Comparison of ENCODE assay signal across 1 cellular context in the genomic region with DNA sequence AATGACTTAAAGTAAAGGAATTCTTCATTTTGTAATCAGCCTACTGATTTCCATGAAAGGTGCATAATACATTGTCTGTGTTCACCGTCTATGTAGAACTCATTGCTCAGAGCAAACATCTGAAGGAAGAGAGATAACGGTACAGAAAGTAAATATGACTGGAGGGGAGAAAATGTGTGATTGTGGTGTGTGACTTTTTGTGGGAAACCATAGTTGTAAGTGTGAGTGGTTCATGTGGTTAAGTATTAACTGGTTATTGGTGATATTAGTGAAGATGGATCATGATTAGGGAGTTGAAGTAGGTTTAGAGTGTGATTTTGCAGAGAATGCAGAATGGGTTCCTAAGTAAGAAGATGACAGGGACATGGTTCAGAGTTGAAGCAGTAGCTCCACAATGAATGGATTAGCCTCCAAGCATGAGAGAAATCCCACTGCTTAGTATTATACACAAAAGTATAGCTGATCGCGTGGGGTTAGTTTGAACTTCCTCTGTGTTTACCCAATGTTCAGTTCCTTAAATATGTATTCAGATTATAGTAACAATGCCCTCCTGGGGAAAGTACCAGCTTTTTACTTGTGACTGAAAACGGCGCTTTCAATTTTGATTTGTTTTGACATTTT.
TF ChIP-seq lines count a peak whose summit lies in the region.

No MANE protein-coding gene starts in this region.

TF ChIP-seq in GM12878, 131 proteins besides CTCF, POLR2A, EP300 and RAD21 (continued from another document):
- TF ChIP-seq, protein P1, sequence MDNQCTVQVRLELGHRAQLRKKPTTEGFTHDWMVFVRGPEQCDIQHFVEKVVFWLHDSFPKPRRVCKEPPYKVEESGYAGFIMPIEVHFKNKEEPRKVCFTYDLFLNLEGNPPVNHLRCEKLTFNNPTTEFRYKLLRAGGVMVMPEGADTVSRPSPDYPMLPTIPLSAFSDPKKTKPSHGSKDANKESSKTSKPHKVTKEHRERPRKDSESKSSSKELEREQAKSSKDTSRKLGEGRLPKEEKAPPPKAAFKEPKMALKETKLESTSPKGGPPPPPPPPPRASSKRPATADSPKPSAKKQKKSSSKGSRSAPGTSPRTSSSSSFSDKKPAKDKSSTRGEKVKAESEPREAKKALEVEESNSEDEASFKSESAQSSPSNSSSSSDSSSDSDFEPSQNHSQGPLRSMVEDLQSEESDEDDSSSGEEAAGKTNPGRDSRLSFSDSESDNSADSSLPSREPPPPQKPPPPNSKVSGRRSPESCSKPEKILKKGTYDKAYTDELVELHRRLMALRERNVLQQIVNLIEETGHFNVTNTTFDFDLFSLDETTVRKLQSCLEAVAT (IDR thresholded peaks at IDR 0.05): peak; percentile 91
- TF ChIP-seq RBBP5 (conservative IDR thresholded peaks at IDR 0.05): no peak
- TF ChIP-seq ZNF24 (IDR thresholded peaks at IDR 0.05): no peak
- TF ChIP-seq KAT2A (conservative IDR thresholded peaks at IDR 0.05; ENCODE audit: control insufficient read depth, low read depth, low read length): no peak
- TF ChIP-seq SMAD1 (IDR thresholded peaks at IDR 0.05; ENCODE audit: low read depth, partially characterized antibody): no peak
- peak; percentile 70 for TF ChIP-seq MEF2A (IDR thresholded peaks at IDR 0.05; ENCODE audit: insufficient read depth, low read depth, low read length)
- TF ChIP-seq TCF12 (IDR thresholded peaks at IDR 0.05; ENCODE audit: low read depth, low read length): no peak
- TF ChIP-seq, protein P2, sequence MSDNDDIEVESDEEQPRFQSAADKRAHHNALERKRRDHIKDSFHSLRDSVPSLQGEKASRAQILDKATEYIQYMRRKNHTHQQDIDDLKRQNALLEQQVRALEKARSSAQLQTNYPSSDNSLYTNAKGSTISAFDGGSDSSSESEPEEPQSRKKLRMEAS (IDR thresholded peaks at IDR 0.05; ENCODE audit: low read depth, low read length): no peak
- no peak for TF ChIP-seq STAT1 (conservative IDR thresholded peaks at IDR 0.05)
- no peak for TF ChIP-seq MTA3 (IDR thresholded peaks at IDR 0.05; ENCODE audit: borderline replicate concordance, low read length)
- no peak for TF ChIP-seq SREBF2 (IDR thresholded peaks at IDR 0.05; ENCODE audit: low read length)
- TF ChIP-seq, protein P3, sequence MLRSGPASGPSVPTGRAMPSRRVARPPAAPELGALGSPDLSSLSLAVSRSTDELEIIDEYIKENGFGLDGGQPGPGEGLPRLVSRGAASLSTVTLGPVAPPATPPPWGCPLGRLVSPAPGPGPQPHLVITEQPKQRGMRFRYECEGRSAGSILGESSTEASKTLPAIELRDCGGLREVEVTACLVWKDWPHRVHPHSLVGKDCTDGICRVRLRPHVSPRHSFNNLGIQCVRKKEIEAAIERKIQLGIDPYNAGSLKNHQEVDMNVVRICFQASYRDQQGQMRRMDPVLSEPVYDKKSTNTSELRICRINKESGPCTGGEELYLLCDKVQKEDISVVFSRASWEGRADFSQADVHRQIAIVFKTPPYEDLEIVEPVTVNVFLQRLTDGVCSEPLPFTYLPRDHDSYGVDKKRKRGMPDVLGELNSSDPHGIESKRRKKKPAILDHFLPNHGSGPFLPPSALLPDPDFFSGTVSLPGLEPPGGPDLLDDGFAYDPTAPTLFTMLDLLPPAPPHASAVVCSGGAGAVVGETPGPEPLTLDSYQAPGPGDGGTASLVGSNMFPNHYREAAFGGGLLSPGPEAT (IDR thresholded peaks at IDR 0.05; ENCODE audit: low read depth): peak; percentile 72
- TF ChIP-seq ZZZ3 (IDR thresholded peaks at IDR 0.05; ENCODE audit: control insufficient read depth, insufficient read length, low read depth): no peak
- TF ChIP-seq, protein P4, sequence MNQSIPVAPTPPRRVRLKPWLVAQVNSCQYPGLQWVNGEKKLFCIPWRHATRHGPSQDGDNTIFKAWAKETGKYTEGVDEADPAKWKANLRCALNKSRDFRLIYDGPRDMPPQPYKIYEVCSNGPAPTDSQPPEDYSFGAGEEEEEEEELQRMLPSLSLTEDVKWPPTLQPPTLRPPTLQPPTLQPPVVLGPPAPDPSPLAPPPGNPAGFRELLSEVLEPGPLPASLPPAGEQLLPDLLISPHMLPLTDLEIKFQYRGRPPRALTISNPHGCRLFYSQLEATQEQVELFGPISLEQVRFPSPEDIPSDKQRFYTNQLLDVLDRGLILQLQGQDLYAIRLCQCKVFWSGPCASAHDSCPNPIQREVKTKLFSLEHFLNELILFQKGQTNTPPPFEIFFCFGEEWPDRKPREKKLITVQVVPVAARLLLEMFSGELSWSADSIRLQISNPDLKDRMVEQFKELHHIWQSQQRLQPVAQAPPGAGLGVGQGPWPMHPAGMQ (IDR thresholded peaks at IDR 0.05; ENCODE audit: borderline replicate concordance): peak; percentile 10; the same call in 1 of the 2 replicates
- no peak for TF ChIP-seq KDM1A (IDR thresholded peaks at IDR 0.05; ENCODE audit: borderline replicate concordance)
- no peak for TF ChIP-seq TCF3 (IDR thresholded peaks at IDR 0.05; ENCODE audit: borderline replicate concordance, insufficient read depth, low read depth, low read length)
- no peak for TF ChIP-seq ZSCAN29 (IDR thresholded peaks at IDR 0.05)
- TF ChIP-seq BMI1 (IDR thresholded peaks at IDR 0.05; ENCODE audit: borderline replicate concordance): 0 out of 2 replicates have a peak, but pooled peaks have one; percentile 33
- no peak for TF ChIP-seq CREM (IDR thresholded peaks at IDR 0.05; ENCODE audit: low read depth)
- peak; percentile 85; the same call in 1 of the 2 replicates for TF ChIP-seq NBN (IDR thresholded peaks at IDR 0.05)
- TF ChIP-seq IRF4 (IDR thresholded peaks at IDR 0.05; ENCODE audit: low read depth, low read length): no peak
- TF ChIP-seq, protein P5, sequence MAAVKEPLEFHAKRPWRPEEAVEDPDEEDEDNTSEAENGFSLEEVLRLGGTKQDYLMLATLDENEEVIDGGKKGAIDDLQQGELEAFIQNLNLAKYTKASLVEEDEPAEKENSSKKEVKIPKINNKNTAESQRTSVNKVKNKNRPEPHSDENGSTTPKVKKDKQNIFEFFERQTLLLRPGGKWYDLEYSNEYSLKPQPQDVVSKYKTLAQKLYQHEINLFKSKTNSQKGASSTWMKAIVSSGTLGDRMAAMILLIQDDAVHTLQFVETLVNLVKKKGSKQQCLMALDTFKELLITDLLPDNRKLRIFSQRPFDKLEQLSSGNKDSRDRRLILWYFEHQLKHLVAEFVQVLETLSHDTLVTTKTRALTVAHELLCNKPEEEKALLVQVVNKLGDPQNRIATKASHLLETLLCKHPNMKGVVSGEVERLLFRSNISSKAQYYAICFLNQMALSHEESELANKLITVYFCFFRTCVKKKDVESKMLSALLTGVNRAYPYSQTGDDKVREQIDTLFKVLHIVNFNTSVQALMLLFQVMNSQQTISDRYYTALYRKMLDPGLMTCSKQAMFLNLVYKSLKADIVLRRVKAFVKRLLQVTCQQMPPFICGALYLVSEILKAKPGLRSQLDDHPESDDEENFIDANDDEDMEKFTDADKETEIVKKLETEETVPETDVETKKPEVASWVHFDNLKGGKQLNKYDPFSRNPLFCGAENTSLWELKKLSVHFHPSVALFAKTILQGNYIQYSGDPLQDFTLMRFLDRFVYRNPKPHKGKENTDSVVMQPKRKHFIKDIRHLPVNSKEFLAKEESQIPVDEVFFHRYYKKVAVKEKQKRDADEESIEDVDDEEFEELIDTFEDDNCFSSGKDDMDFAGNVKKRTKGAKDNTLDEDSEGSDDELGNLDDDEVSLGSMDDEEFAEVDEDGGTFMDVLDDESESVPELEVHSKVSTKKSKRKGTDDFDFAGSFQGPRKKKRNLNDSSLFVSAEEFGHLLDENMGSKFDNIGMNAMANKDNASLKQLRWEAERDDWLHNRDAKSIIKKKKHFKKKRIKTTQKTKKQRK (IDR thresholded peaks at IDR 0.05; ENCODE audit: low read depth, low read length): no peak
- peak; percentile 35; the same call in 1 of the 2 replicates for TF ChIP-seq MXI1 (IDR thresholded peaks at IDR 0.05; ENCODE audit: low read depth, low read length)
- TF ChIP-seq ZNF384 (IDR thresholded peaks at IDR 0.05; ENCODE audit: borderline replicate concordance, low read depth, low read length): no peak
- TF ChIP-seq, protein P6, sequence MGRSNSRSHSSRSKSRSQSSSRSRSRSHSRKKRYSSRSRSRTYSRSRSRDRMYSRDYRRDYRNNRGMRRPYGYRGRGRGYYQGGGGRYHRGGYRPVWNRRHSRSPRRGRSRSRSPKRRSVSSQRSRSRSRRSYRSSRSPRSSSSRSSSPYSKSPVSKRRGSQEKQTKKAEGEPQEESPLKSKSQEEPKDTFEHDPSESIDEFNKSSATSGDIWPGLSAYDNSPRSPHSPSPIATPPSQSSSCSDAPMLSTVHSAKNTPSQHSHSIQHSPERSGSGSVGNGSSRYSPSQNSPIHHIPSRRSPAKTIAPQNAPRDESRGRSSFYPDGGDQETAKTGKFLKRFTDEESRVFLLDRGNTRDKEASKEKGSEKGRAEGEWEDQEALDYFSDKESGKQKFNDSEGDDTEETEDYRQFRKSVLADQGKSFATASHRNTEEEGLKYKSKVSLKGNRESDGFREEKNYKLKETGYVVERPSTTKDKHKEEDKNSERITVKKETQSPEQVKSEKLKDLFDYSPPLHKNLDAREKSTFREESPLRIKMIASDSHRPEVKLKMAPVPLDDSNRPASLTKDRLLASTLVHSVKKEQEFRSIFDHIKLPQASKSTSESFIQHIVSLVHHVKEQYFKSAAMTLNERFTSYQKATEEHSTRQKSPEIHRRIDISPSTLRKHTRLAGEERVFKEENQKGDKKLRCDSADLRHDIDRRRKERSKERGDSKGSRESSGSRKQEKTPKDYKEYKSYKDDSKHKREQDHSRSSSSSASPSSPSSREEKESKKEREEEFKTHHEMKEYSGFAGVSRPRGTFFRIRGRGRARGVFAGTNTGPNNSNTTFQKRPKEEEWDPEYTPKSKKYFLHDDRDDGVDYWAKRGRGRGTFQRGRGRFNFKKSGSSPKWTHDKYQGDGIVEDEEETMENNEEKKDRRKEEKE (IDR thresholded peaks at IDR 0.05): no peak
- 0 out of 2 replicates have a peak, but pooled peaks have one; percentile 26 for TF ChIP-seq ATF7 (IDR thresholded peaks at IDR 0.05; ENCODE audit: low read depth)
- TF ChIP-seq MYB (IDR thresholded peaks at IDR 0.05; ENCODE audit: borderline replicate concordance, low read depth, low read length): no peak
- no peak for TF ChIP-seq LARP7 (IDR thresholded peaks at IDR 0.05)
- TF ChIP-seq MYC (IDR thresholded peaks at IDR 0.05; ENCODE audit: insufficient read depth, insufficient read length, insufficient replicate concordance, low read length, severe bottlenecking): no peak
- no peak for TF ChIP-seq NFYA (IDR thresholded peaks at IDR 0.05; ENCODE audit: borderline replicate concordance, low read depth, low read length)
- no peak for TF ChIP-seq PML (IDR thresholded peaks at IDR 0.05; ENCODE audit: low read length)
- TF ChIP-seq BRCA1 (IDR thresholded peaks at IDR 0.05; ENCODE audit: low read depth, low read length): no peak
- TF ChIP-seq BHLHE40 (IDR thresholded peaks at IDR 0.05; ENCODE audit: borderline replicate concordance in 1 of 2, low read depth in 2 of 2, low read length in 1 of 2): peak; percentile 39 to 43; a peak in 1 of 4 replicates
- TF ChIP-seq CEBPB (IDR thresholded peaks at IDR 0.05; ENCODE audit: borderline replicate concordance in 1 of 2, low read depth in 2 of 2, low read length in 2 of 2): no peak
- TF ChIP-seq ZNF207 (IDR thresholded peaks at IDR 0.05; ENCODE audit: borderline replicate concordance): no peak
- TF ChIP-seq KLF5 (IDR thresholded peaks at IDR 0.05; ENCODE audit: partially characterized antibody): no peak
- no peak for TF ChIP-seq NR2C1 (IDR thresholded peaks at IDR 0.05)
- TF ChIP-seq CHD2 (IDR thresholded peaks at IDR 0.05; ENCODE audit: borderline replicate concordance, low read depth, low read length): no peak
- TF ChIP-seq HDAC2 (IDR thresholded peaks at IDR 0.05): no peak
- TF ChIP-seq RUNX3 (IDR thresholded peaks at IDR 0.05; ENCODE audit: low read length): peak; percentile 84
- TF ChIP-seq STAT3 (IDR thresholded peaks at IDR 0.05; ENCODE audit: low read depth, low read length): 0 out of 2 replicates have a peak, but pooled peaks have one; percentile 24
- TF ChIP-seq RCOR1 (conservative IDR thresholded peaks at IDR 0.05; ENCODE audit: low read depth, low read length): no peak
- TF ChIP-seq BCL11A (IDR thresholded peaks at IDR 0.05; ENCODE audit: low read depth, low read length): 0 out of 2 replicates have a peak, but pooled peaks have one; percentile 32
- no peak for TF ChIP-seq TBL1XR1 (IDR thresholded peaks at IDR 0.05; ENCODE audit: low read depth, low read length)
- TF ChIP-seq DPF2 (IDR thresholded peaks at IDR 0.05): peak; percentile 54; the same call in 1 of the 2 replicates
- TF ChIP-seq, protein P7, sequence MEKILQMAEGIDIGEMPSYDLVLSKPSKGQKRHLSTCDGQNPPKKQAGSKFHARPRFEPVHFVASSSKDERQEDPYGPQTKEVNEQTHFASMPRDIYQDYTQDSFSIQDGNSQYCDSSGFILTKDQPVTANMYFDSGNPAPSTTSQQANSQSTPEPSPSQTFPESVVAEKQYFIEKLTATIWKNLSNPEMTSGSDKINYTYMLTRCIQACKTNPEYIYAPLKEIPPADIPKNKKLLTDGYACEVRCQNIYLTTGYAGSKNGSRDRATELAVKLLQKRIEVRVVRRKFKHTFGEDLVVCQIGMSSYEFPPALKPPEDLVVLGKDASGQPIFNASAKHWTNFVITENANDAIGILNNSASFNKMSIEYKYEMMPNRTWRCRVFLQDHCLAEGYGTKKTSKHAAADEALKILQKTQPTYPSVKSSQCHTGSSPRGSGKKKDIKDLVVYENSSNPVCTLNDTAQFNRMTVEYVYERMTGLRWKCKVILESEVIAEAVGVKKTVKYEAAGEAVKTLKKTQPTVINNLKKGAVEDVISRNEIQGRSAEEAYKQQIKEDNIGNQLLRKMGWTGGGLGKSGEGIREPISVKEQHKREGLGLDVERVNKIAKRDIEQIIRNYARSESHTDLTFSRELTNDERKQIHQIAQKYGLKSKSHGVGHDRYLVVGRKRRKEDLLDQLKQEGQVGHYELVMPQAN (conservative IDR thresholded peaks at IDR 0.05): no peak
- TF ChIP-seq TCF7 (IDR thresholded peaks at IDR 0.05; ENCODE audit: borderline replicate concordance): no peak
- no peak for TF ChIP-seq POLR2AphosphoS5 (IDR thresholded peaks at IDR 0.05; ENCODE audit: low read length)
- TF ChIP-seq MEF2B (IDR thresholded peaks at IDR 0.05; ENCODE audit: partially characterized antibody, poor library complexity, severe bottlenecking): peak; percentile 69
- TF ChIP-seq SPI1 (IDR thresholded peaks at IDR 0.05; ENCODE audit: borderline replicate concordance, insufficient read depth, low read depth, low read length): peak; percentile 80
- peak; percentile 76; the same call in 1 of the 2 replicates for TF ChIP-seq ZNF217 (IDR thresholded peaks at IDR 0.05)
- TF ChIP-seq EZH2 (IDR thresholded peaks at IDR 0.05; ENCODE audit: borderline replicate concordance, control insufficient read depth, low read depth, low read length): no peak
- peak; percentile 63 for TF ChIP-seq IKZF1 (conservative IDR thresholded peaks at IDR 0.05)
- TF ChIP-seq CHD1 (IDR thresholded peaks at IDR 0.05; ENCODE audit: low read depth, low read length): no peak
- no peak for TF ChIP-seq ETV6 (conservative IDR thresholded peaks at IDR 0.05 in 1 of 2, IDR thresholded peaks at IDR 0.05 in 1 of 2; ENCODE audit: borderline replicate concordance in 1 of 2, low read depth in 1 of 2)
- peak; percentile 73 for TF ChIP-seq JUNB (IDR thresholded peaks at IDR 0.05)
- peak; percentile 66; the same call in 1 of the 2 replicates for TF ChIP-seq FOXK2 (IDR thresholded peaks at IDR 0.05)
